29 cellular contexts compared by ENCODE assay signal in the genomic region with DNA sequence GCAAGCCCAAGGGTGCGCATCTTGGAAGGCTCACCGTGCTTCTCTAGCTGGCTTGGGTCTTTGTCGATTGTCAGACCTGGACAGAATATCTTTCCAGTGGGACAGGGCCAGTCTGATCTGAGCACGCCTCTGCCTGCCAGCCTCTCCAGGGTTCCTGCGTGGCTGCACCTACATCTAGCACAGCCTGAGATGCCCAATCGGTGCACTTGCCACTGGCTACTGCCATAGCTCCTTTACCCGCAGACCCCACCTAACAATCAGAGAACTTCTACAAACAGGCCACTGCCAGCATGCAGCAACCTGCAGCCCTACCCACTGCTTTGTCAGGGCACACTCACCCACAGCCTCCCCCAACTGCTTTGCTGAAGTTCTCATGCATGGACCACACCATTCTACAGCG. TPM values are rescaled to one million over a fixed set of nuclear protein-coding genes. Genes with fewer than 3 reads are reported as not detected.
"Had no signal": no experiment of that assay in that cellular context is flagged by ENCODE, and none has a peak within 500 bp of the region (broad histone marks: within the 10 kb centered on the region; RNA-seq: fewer than 3 reads in every experiment).

No MANE protein-coding gene starts in this region.

- H3K27ac ChIP-seq: stomach, suprapubic skin, testis, thoracic aorta, thyroid gland, tibial artery, tibial nerve, transverse colon, upper lobe of left lung, upper lobe of right lung, uterus, vagina had no signal

- H3K9me3 Mint-ChIP-seq: stimulated activated effector memory CD8-positive, alpha-beta T cell treated with anti-CD3 and anti-CD28 coated beads, Interleukin-12 subunit alpha, Interleukin-12 subunit beta, amount 100 ng/mL, for 72 hours; stimulated activated naive B cell treated with anti-CD40 and anti-IgM and Interleukin-4, amounts not matched to agents 10 μg/mL and 1 μg/mL and 100 μg/mL, for 72 hours; stimulated activated naive CD8-positive, alpha-beta T cell treated with anti-CD3 and anti-CD28 coated beads, Interleukin-15, amount 100 ng/mL, for 72 hours; stimulated activated naive CD8-positive, alpha-beta T cell treated with anti-CD3 and anti-CD28 coated beads, Interleukin-15, Interleukin-2, amounts not matched to agents 100 ng/mL and 50 ng/mL, for 24 hours; type B pancreatic cell had no signal

- H3K27ac Mint-ChIP-seq: stimulated activated effector memory CD8-positive, alpha-beta T cell treated with anti-CD3 and anti-CD28 coated beads, Interleukin-12 subunit alpha, Interleukin-12 subunit beta, amount 100 ng/mL, for 72 hours; stimulated activated memory B cell treated with anti-CD40 and anti-IgM and Interleukin-4, amounts not matched to agents 10 μg/mL and 1 μg/mL and 100 μg/mL, for 72 hours; stimulated activated naive B cell treated with anti-CD40 and anti-IgM and Interleukin-4, amounts not matched to agents 10 μg/mL and 1 μg/mL and 100 μg/mL, for 72 hours; stimulated activated naive CD8-positive, alpha-beta T cell treated with anti-CD3 and anti-CD28 coated beads, Interleukin-15, Interleukin-2, amounts not matched to agents 100 ng/mL and 50 ng/mL, for 24 hours; type B pancreatic cell had no signal

- H3K4me1 Mint-ChIP-seq: stimulated activated effector memory CD8-positive, alpha-beta T cell treated with anti-CD3 and anti-CD28 coated beads, Interleukin-12 subunit alpha, Interleukin-12 subunit beta, amount 100 ng/mL, for 72 hours; stimulated activated memory B cell treated with anti-CD40 and anti-IgM and Interleukin-4, amounts not matched to agents 10 μg/mL and 1 μg/mL and 100 μg/mL, for 72 hours; stimulated activated naive B cell treated with anti-CD40 and anti-IgM and Interleukin-4, amounts not matched to agents 10 μg/mL and 1 μg/mL and 100 μg/mL, for 72 hours; stimulated activated naive CD8-positive, alpha-beta T cell treated with anti-CD3 and anti-CD28 coated beads, Interleukin-15, amount 100 ng/mL, for 72 hours had no signal

- FAIRE-seq: urothelium cell line had no signal

- H3K4me1 ChIP-seq: stomach, suprapubic skin, testis, thyroid gland, tibial artery, tibial nerve, transverse colon, upper lobe of left lung, upper lobe of right lung, uterus, vagina had no signal

- ATAC-seq: stimulated activated effector memory CD8-positive, alpha-beta T cell treated with anti-CD3 and anti-CD28 coated beads, Interleukin-12 subunit alpha, Interleukin-12 subunit beta, amount 100 ng/mL, for 72 hours; stimulated activated memory B cell treated with anti-CD40 and anti-IgM and Interleukin-4, amounts not matched to agents 10 μg/mL and 1 μg/mL and 100 μg/mL, for 72 hours; stimulated activated naive B cell treated with anti-CD40 and anti-IgM and Interleukin-4, amounts not matched to agents 10 μg/mL and 1 μg/mL and 100 μg/mL, for 72 hours; stimulated activated naive CD8-positive, alpha-beta T cell treated with anti-CD3 and anti-CD28 coated beads, Interleukin-15, amount 100 ng/mL, for 72 hours; stimulated activated naive CD8-positive, alpha-beta T cell treated with anti-CD3 and anti-CD28 coated beads, Interleukin-15, Interleukin-2, amounts not matched to agents 100 U/mL and 50 U/mL, for 24 hours; upper lobe of right lung had no signal

- H3K36me3 Mint-ChIP-seq: stimulated activated effector memory CD8-positive, alpha-beta T cell treated with anti-CD3 and anti-CD28 coated beads, Interleukin-12 subunit alpha, Interleukin-12 subunit beta, amount 100 ng/mL, for 72 hours; stimulated activated memory B cell treated with anti-CD40 and anti-IgM and Interleukin-4, amounts not matched to agents 10 μg/mL and 1 μg/mL and 100 μg/mL, for 72 hours; stimulated activated naive B cell treated with anti-CD40 and anti-IgM and Interleukin-4, amounts not matched to agents 10 μg/mL and 1 μg/mL and 100 μg/mL, for 72 hours; type B pancreatic cell had no signal

- H3K9me3 ChIP-seq: stomach, suprapubic skin, testis, thoracic aorta, thyroid gland, tibial artery, tibial nerve, transverse colon, upper lobe of left lung, upper lobe of right lung, uterus, vagina had no signal

- DNase-seq: stimulated activated CD4-positive, alpha-beta T cell treated with anti-CD3 and anti-CD28 coated beads, Interleukin-2, amount 100 ng/mL, for 48 hours; stimulated activated CD4-positive, alpha-beta T cell treated with anti-CD3 and anti-CD28 coated beads, Interleukin-4, amount 100 ng/mL, for 1 hour; stimulated activated CD4-positive, alpha-beta T cell treated with anti-CD3 and anti-CD28 coated beads, Interleukin-4, amount 100 ng/mL, for 24 hours; stimulated activated CD4-positive, alpha-beta T cell treated with anti-CD3 and anti-CD28 coated beads, Interleukin-4, amount 100 ng/mL, for 4 hours; stimulated activated CD8-positive, alpha-beta memory T cell treated with anti-CD3 and anti-CD28 coated beads, Interleukin-4, amount 100 ng/mL, for 48 hours; stimulated activated naive B cell treated with anti-CD40 and anti-IgM and Interleukin-4, amounts not matched to agents 10 μg/mL and 1 μg/mL and 100 μg/mL, for 72 hours; stimulated activated naive CD4-positive, alpha-beta T cell; stimulated activated naive CD4-positive, alpha-beta T cell treated with Interleukin-2 at 50 U/mL for 16 hours; stimulated activated naive CD8-positive, alpha-beta T cell treated with anti-CD3 and anti-CD28 coated beads, Interleukin-15, amount 100 ng/mL, for 72 hours; stimulated activated naive CD8-positive, alpha-beta T cell treated with anti-CD3 and anti-CD28 coated beads, Interleukin-15, Interleukin-2, amounts not matched to agents 100 U/mL and 50 U/mL, for 24 hours; stomach; substantia nigra; testis; thyroid gland; tibial artery; transverse colon; trophoblast cell; upper lobe of left lung; upper lobe of right lung; uterus had no signal

- H3K36me3 ChIP-seq: stomach, suprapubic skin, thoracic aorta, thyroid gland, tibial artery, tibial nerve, transverse colon, upper lobe of left lung, upper lobe of right lung, uterus, vagina had no signal

- H3K4me3 ChIP-seq: stomach, suprapubic skin, testis, thoracic aorta, thyroid gland, tibial artery, tibial nerve, transverse colon, upper lobe of left lung, upper lobe of right lung, uterus, vagina had no signal

- H3K27me3 ChIP-seq: testis, thyroid gland, tibial nerve, upper lobe of left lung, uterus, vagina had no signal

- H3K4me3 Mint-ChIP-seq: stimulated activated effector memory CD8-positive, alpha-beta T cell treated with anti-CD3 and anti-CD28 coated beads, Interleukin-12 subunit alpha, Interleukin-12 subunit beta, amount 100 ng/mL, for 72 hours; stimulated activated memory B cell treated with anti-CD40 and anti-IgM and Interleukin-4, amounts not matched to agents 10 μg/mL and 1 μg/mL and 100 μg/mL, for 72 hours; stimulated activated naive B cell treated with anti-CD40 and anti-IgM and Interleukin-4, amounts not matched to agents 10 μg/mL and 1 μg/mL and 100 μg/mL, for 72 hours; stimulated activated naive CD8-positive, alpha-beta T cell treated with anti-CD3 and anti-CD28 coated beads, Interleukin-15, amount 100 ng/mL, for 72 hours; stimulated activated naive CD8-positive, alpha-beta T cell treated with anti-CD3 and anti-CD28 coated beads, Interleukin-15, Interleukin-2, amounts not matched to agents 100 ng/mL and 50 ng/mL, for 24 hours; type B pancreatic cell had no signal

RNA-seq across cellular contexts. Expression of a gene that starts 56.7 kb away (rescaled TPM):
- total RNA-seq: thoracic aorta had no signal
